Comparison of ENCODE assay signal across 8 cellular contexts in genomic region chr19:2702170-2703076, GRCh38. TPM values are rescaled to one million over a fixed set of nuclear protein-coding genes. Genes with fewer than 3 reads are reported as not detected.
DNase-seq lines count a peak whose midpoint lies in the region; ATAC-seq and TF ChIP-seq lines count a peak whose summit lies in the region.

Gene GNG7, minus strand, starts transcription at chr19:2702694. Its CDS starts 182,006 bp downstream, at chr19:2520688.

- no peak for TF ChIP-seq CTCF in natural killer cell (IDR thresholded peaks at IDR 0.05)

- peaks cover 0 to 3% of the 10 kb centered on the region in 2 donors for H3K27me3 Mint-ChIP-seq in natural killer cell (ENCODE audit: low read depth in 2 of 2)

- H3K4me1 Mint-ChIP-seq in natural killer cell, result peaks cover 0 to 12% of the 10 kb centered on the region in 2 donors
- peaks cover 8% of the 10 kb centered on the region for H3K4me1 Mint-ChIP-seq in stimulated activated effector memory CD8-positive, alpha-beta T cell treated with anti-CD3 and anti-CD28 coated beads, Interleukin-12 subunit alpha, Interleukin-12 subunit beta, amount 100 ng/mL, for 72 hours

- peak within 1 kb of the TSS; percentile 75 for H3K4me3 Mint-ChIP-seq in natural killer cell
- H3K4me3 Mint-ChIP-seq in stimulated activated effector memory CD8-positive, alpha-beta T cell treated with anti-CD3 and anti-CD28 coated beads, Interleukin-12 subunit alpha, Interleukin-12 subunit beta, amount 100 ng/mL, for 72 hours, result peak within 1 kb of the TSS; percentile 56

- intact Hi-C loops in natural killer cell (cut with micrococcal nuclease), result no loop called here

- DNase-seq in AG08396 (ENCODE audit: low spot score) (peak; percentile 99), RKO (ENCODE audit: low spot score) (peak; percentile 78), fibroblast of peridontal ligament (ENCODE audit: extremely low read depth) (peak; percentile 52), natural killer cell (peak; percentile 91)
- DNase-seq in activated T-helper 9 cell treated with anti-CD3 and anti-CD28 coated beads, Interleukin-2, amount 50 U/mL, for 16 hours (ENCODE audit: low read depth), result peak; percentile 94
- peak; percentile 90 for DNase-seq in stimulated activated effector memory CD8-positive, alpha-beta T cell treated with anti-CD3 and anti-CD28 coated beads, Interleukin-12 subunit alpha, Interleukin-12 subunit beta, amount 100 ng/mL, for 72 hours (ENCODE audit: low spot score in 2 of 2)

- H3K36me3 Mint-ChIP-seq in natural killer cell, result no peaks in the 10 kb centered on the region
- no peaks in the 10 kb centered on the region for H3K36me3 Mint-ChIP-seq in stimulated activated effector memory CD8-positive, alpha-beta T cell treated with anti-CD3 and anti-CD28 coated beads, Interleukin-12 subunit alpha, Interleukin-12 subunit beta, amount 100 ng/mL, for 72 hours

- peak within 1 kb of the TSS in 1 of 2 donors; percentile 49 for H3K27ac Mint-ChIP-seq in natural killer cell
- no peak within 1 kb of the TSS for H3K27ac Mint-ChIP-seq in stimulated activated effector memory CD8-positive, alpha-beta T cell treated with anti-CD3 and anti-CD28 coated beads, Interleukin-12 subunit alpha, Interleukin-12 subunit beta, amount 100 ng/mL, for 72 hours

- ATAC-seq in GM19025 (IDR thresholded peaks at IDR 0.05; ENCODE audit: low read depth, unreplicated experiment) (peak; percentile 77), HG03469 (IDR thresholded peaks at IDR 0.05; ENCODE audit: unreplicated experiment) (peak; percentile 47), natural killer cell (peak; percentile 100)
- ATAC-seq in stimulated activated effector memory CD8-positive, alpha-beta T cell treated with anti-CD3 and anti-CD28 coated beads, Interleukin-12 subunit alpha, Interleukin-12 subunit beta, amount 100 ng/mL, for 72 hours, result peak; percentile 98

- no peaks in the 10 kb centered on the region for H3K9me3 Mint-ChIP-seq in natural killer cell
- no peaks in the 10 kb centered on the region for H3K9me3 Mint-ChIP-seq in stimulated activated effector memory CD8-positive, alpha-beta T cell treated with anti-CD3 and anti-CD28 coated beads, Interleukin-12 subunit alpha, Interleukin-12 subunit beta, amount 100 ng/mL, for 72 hours

RNA-seq across cellular contexts. Expression of gene GNG7, which starts in this region (rescaled TPM):
- total RNA-seq in natural killer cell, result 1 to 10 TPM in 2 of 3 donors, under 1 TPM in 1; 0.75 to 4.8 (median 1.5) TPM

Comparison
In these comparisons a context has a peak if more than half of its experiments do, and no peak if none do; other contexts are left out.
1. Peak in every context shown above with its lines: DNase-seq and ATAC-seq.
2. ATAC-seq: peak in every context shown above with its lines; median percentile 100 in natural killer cell; 98 in stimulated activated effector memory CD8-positive, alpha-beta T cell treated with anti-CD3 and anti-CD28 coated beads, Interleukin-12 subunit alpha, Interleukin-12 subunit beta, amount 100 ng/mL, for 72 hours; 77 in GM19025; 47 in HG03469.